ENCODE assay signal across 27 cellular contexts in genomic region chr15:43896543-43896942, GRCh38.
"Had no signal": no experiment of that assay in that cellular context is flagged by ENCODE, and none has a peak within 500 bp of the region (broad histone marks: within the 10 kb centered on the region; RNA-seq: fewer than 3 reads in every experiment).

No MANE protein-coding gene starts in this region.

- H3K4me1 Mint-ChIP-seq: activated CD4-positive, alpha-beta T cell treated with anti-CD3 and anti-CD28 coated beads, Interleukin-2, amount 10 ng/mL, durations not matched to agents 7 days and 5 days; activated naive CD4-positive, alpha-beta T cell treated with anti-CD3 and anti-CD28 coated beads, Interleukin-2, amount 10 ng/mL, durations not matched to agents 7 days and 5 days; activated naive CD8-positive, alpha-beta T cell treated with anti-CD3 and anti-CD28 coated beads for 36 hours; T-cell had no signal

- ATAC-seq: activated T-cell treated with anti-CD3 and anti-CD28 coated beads, Interleukin-2, amount 50 U/mL, for 4 hours; T-cell had no signal

- H3K4me3 Mint-ChIP-seq: activated CD4-positive, alpha-beta memory T cell treated with anti-CD3 and anti-CD28 coated beads for 36 hours; activated CD4-positive, alpha-beta T cell treated with anti-CD3 and anti-CD28 coated beads, Interleukin-2, amount 10 ng/mL, durations not matched to agents 7 days and 5 days; activated naive CD4-positive, alpha-beta T cell treated with anti-CD3 and anti-CD28 coated beads, Interleukin-2, amount 10 ng/mL, durations not matched to agents 7 days and 5 days; activated naive CD8-positive, alpha-beta T cell treated with anti-CD3 and anti-CD28 coated beads for 36 hours; activated T-cell treated with anti-CD3 and anti-CD28 coated beads, Interleukin-2, amount 50 U/mL, for 4 hours; T-cell had no signal

- H3K27me3 ChIP-seq: brain microvascular endothelial cell, cardiac muscle cell had no signal

- H3K36me3 ChIP-seq: brain microvascular endothelial cell, cardiac muscle cell had no signal

- H3K27ac Mint-ChIP-seq: activated CD4-positive, alpha-beta memory T cell treated with anti-CD3 and anti-CD28 coated beads for 36 hours; activated CD4-positive, alpha-beta T cell treated with anti-CD3 and anti-CD28 coated beads, Interleukin-2, amount 10 ng/mL, durations not matched to agents 7 days and 5 days; activated naive CD4-positive, alpha-beta T cell treated with anti-CD3 and anti-CD28 coated beads, Interleukin-2, amount 10 ng/mL, durations not matched to agents 7 days and 5 days; activated naive CD8-positive, alpha-beta T cell treated with anti-CD3 and anti-CD28 coated beads for 36 hours; activated T-helper 2 cell treated with anti-CD3 and anti-CD28 coated beads, Interferon-gamma antibody, Interleukin-2, Interleukin-4, amounts not matched to agents 10 μg/mL and 5 μg/mL and 100 μg/mL, durations not matched to agents 14 hours and 24 hours and 36 hours; T-cell had no signal

- H3K9me3 Mint-ChIP-seq: activated CD4-positive, alpha-beta memory T cell treated with anti-CD3 and anti-CD28 coated beads for 36 hours; activated CD4-positive, alpha-beta T cell treated with anti-CD3 and anti-CD28 coated beads, Interleukin-2, amount 10 ng/mL, durations not matched to agents 7 days and 5 days; activated naive CD4-positive, alpha-beta T cell treated with anti-CD3 and anti-CD28 coated beads, Interleukin-2, amount 10 ng/mL, durations not matched to agents 7 days and 5 days; activated naive CD8-positive, alpha-beta T cell treated with anti-CD3 and anti-CD28 coated beads for 36 hours; activated T-cell treated with anti-CD3 and anti-CD28 coated beads, Interleukin-2, amount 50 U/mL, for 4 hours; activated T-helper 2 cell treated with anti-CD3 and anti-CD28 coated beads, Interferon-gamma antibody, Interleukin-2, Interleukin-4, amounts not matched to agents 10 μg/mL and 5 μg/mL and 100 μg/mL, durations not matched to agents 14 hours and 24 hours and 36 hours; T-cell had no signal

- DNase-seq: activated CD4-positive, alpha-beta memory T cell treated with anti-CD3 and anti-CD28 coated beads for 36 hours; activated CD4-positive, alpha-beta T cell treated with anti-CD3 and anti-CD28 coated beads, Interleukin-2, amount 10 ng/mL, durations not matched to agents 7 days and 5 days; activated CD4-positive, CD25-positive, alpha-beta regulatory T cell; activated CD8-positive, alpha-beta memory T cell treated with anti-CD3 and anti-CD28 coated beads for 24 hours; activated gamma-delta T cell treated with Interleukin-2 at 50 U/mL for 16 hours; activated naive CD4-positive, alpha-beta T cell treated with anti-CD3 and anti-CD28 coated beads, Interleukin-2, amount 10 ng/mL, durations not matched to agents 7 days and 5 days; activated naive CD8-positive, alpha-beta T cell treated with anti-CD3 and anti-CD28 coated beads for 36 hours; activated T-cell treated with anti-CD3 and anti-CD28 coated beads, Interleukin-2, amount 50 U/mL, for 4 hours; brain microvascular endothelial cell; cerebellar nuclear complex; Kasumi-1; NCI-H1092; NCI-H1417 treated with DMSO at 0.1 percent for 48 hours; NCI-H1694; NCI-H2029; NCI-H2107; NCI-H345; NCI-H510A; NCI-H69; NK-92 treated with Interleukin-12 subunit alpha and Interleukin-12 subunit beta, amount 100 ng/mL, for 24 hours; SIG-M5; T-cell; T-helper 2 cell; T1000 had no signal

- H3K27ac ChIP-seq: brain microvascular endothelial cell, VCaP had no signal

- H3K27me3 Mint-ChIP-seq: activated CD4-positive, alpha-beta memory T cell treated with anti-CD3 and anti-CD28 coated beads for 36 hours; activated CD4-positive, alpha-beta T cell treated with anti-CD3 and anti-CD28 coated beads, Interleukin-2, amount 10 ng/mL, durations not matched to agents 7 days and 5 days; activated naive CD4-positive, alpha-beta T cell treated with anti-CD3 and anti-CD28 coated beads, Interleukin-2, amount 10 ng/mL, durations not matched to agents 7 days and 5 days; activated naive CD8-positive, alpha-beta T cell treated with anti-CD3 and anti-CD28 coated beads for 36 hours; T-cell had no signal

- H3K4me3 ChIP-seq: cardiac muscle cell had no signal

- H3K36me3 Mint-ChIP-seq: activated naive CD4-positive, alpha-beta T cell treated with anti-CD3 and anti-CD28 coated beads, Interleukin-2, amount 10 ng/mL, durations not matched to agents 7 days and 5 days; activated naive CD8-positive, alpha-beta T cell treated with anti-CD3 and anti-CD28 coated beads for 36 hours; T-cell had no signal
